In the genomic region with DNA sequence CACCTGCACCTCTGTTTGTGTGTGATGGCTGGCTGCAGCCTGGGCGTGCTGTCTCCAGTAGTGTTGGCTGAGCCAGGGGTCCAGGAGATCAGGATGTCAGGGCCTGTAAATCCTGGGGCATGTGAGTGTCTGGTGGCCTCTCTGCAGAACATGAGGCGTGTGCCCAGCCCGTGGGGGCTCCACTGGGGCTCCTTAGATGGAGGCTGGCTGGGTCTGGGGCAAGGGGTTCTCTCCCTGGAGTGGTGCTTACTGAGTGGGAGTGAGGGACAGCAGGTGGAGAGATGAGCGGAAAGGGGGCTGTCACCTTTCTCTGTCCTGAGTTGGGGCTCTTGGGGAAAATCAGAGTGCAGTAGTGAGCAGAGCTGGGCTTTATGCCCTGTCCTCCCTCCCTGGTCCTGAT, we compare ENCODE assay signal across 15 cellular contexts.
A peak's percentile ranks its signal among the peaks of the same experiment; 100 is the strongest.
DNase-seq lines count a peak whose midpoint lies in the region; ATAC-seq and TF ChIP-seq lines count a peak whose summit lies in the region.
"Had no signal": no experiment of that assay in that cellular context is flagged by ENCODE, and none has a peak within 500 bp of the region (broad histone marks: within the 10 kb centered on the region; RNA-seq: fewer than 3 reads in every experiment).

No MANE protein-coding gene starts in this region.

- no peak for TF ChIP-seq EP300 in sigmoid colon (IDR thresholded peaks at IDR 0.05)

- 89 to 91% methylated on average over 4 of the region's 4 CpGs for WGBS in heart right ventricle, 2 donors
- 86 to 94% methylated on average over 4 of the region's 4 CpGs for WGBS in sigmoid colon, 2 donors
- WGBS in smooth muscle cell (ENCODE audit: low lambda C conversion rate): 85% methylated on average over 4 of the region's 4 CpGs

- H2AFZ ChIP-seq in smooth muscle cell (ENCODE audit: low read depth): no peak overlapping the region

- H3K4me2 ChIP-seq in smooth muscle cell: no peak overlapping the region
- H3K4me2 ChIP-seq: BLaER1 treated with 17β-estradiol and CSF1 and Interleukin-3, amounts not matched to agents 10 nM and 100 nM had no signal

- peaks cover 45% of the 10 kb centered on the region for H3K4me1 Mint-ChIP-seq in T-helper 2 cell treated with Interferon-gamma antibody and Interleukin-4, amounts not matched to agents 5 μg/mL and 100 μg/mL, for 36 hours (ENCODE audit: low read depth)

- H3K79me2 ChIP-seq in smooth muscle cell (ENCODE audit: low read depth): no peaks in the 10 kb centered on the region

- no peaks in the 10 kb centered on the region for H3F3A ChIP-seq in smooth muscle cell (ENCODE audit: low read depth)

- H3K4me3 ChIP-seq in right atrium auricular region (no peak overlapping the region), heart right ventricle (no peak overlapping the region), sigmoid colon (no peak overlapping the region), vagina (no peak overlapping the region), colonic mucosa (no peak overlapping the region), smooth muscle cell (no peak overlapping the region)
- H3K4me3 ChIP-seq: BLaER1 treated with 17β-estradiol and CSF1 and Interleukin-3, amounts not matched to agents 10 nM and 100 nM had no signal

- H3K36me3 ChIP-seq in right atrium auricular region: no peaks in the 10 kb centered on the region
- no peaks in the 10 kb centered on the region for H3K36me3 ChIP-seq in heart right ventricle
- no peaks in the 10 kb centered on the region for H3K36me3 ChIP-seq in sigmoid colon
- no peaks in the 10 kb centered on the region for H3K36me3 ChIP-seq in vagina
- no peaks in the 10 kb centered on the region for H3K36me3 ChIP-seq in colonic mucosa
- H3K36me3 ChIP-seq in smooth muscle cell (ENCODE audit: low read depth): no peaks in the 10 kb centered on the region
- H3K36me3 ChIP-seq: BLaER1 treated with 17β-estradiol and CSF1 and Interleukin-3, amounts not matched to agents 10 nM and 100 nM had no signal

- H3K9ac ChIP-seq in colonic mucosa (ENCODE audit: low read depth in 2 of 2, low read length in 2 of 2) (no peak overlapping the region), smooth muscle cell (ENCODE audit: low read depth) (no peak overlapping the region)
- H3K9ac ChIP-seq: BLaER1 treated with 17β-estradiol and CSF1 and Interleukin-3, amounts not matched to agents 10 nM and 100 nM had no signal

- peaks cover 20% of the 10 kb centered on the region for H3K27me3 Mint-ChIP-seq in T-helper 2 cell treated with Interferon-gamma antibody and Interleukin-4, amounts not matched to agents 5 μg/mL and 100 μg/mL, for 36 hours (ENCODE audit: low read depth)

- no peak for TF ChIP-seq POLR2A in sigmoid colon (IDR thresholded peaks at IDR 0.05)
- no peak for TF ChIP-seq POLR2A in vagina (IDR thresholded peaks at IDR 0.05)

- H3K36me3 Mint-ChIP-seq in T-helper 2 cell treated with Interferon-gamma antibody and Interleukin-4, amounts not matched to agents 5 μg/mL and 100 μg/mL, for 36 hours (ENCODE audit: low read depth): peaks cover 2% of the 10 kb centered on the region
- H3K36me3 Mint-ChIP-seq: CD4-positive, CD25-positive, alpha-beta regulatory T cell had no signal

- H3K27ac Mint-ChIP-seq in T-helper 2 cell treated with Interferon-gamma antibody and Interleukin-4, amounts not matched to agents 5 μg/mL and 100 μg/mL, for 36 hours: peak overlapping the region; percentile 81
- H3K27ac Mint-ChIP-seq: CD4-positive, CD25-positive, alpha-beta regulatory T cell; HFFc6 had no signal

- intact Hi-C loops in heart right ventricle (cut with DNase I) (no loop called here), sigmoid colon (cut with DNase I) (no loop called here), vagina (cut with DNase I) (no loop called here), colonic mucosa (cut with DNase I) (no loop called here)

- DNase-seq in T-helper 2 cell treated with Interferon-gamma antibody and Interleukin-4, amounts not matched to agents 5 μg/mL and 100 μg/mL, for 36 hours (ENCODE audit: low spot score): no peak
- DNase-seq in T-helper 2 cell: no peak
- peak; percentile 44 for DNase-seq in right atrium auricular region (ENCODE audit: low spot score)
- no peak for DNase-seq in heart right ventricle
- peak; percentile 38 for DNase-seq in sigmoid colon
- DNase-seq in vagina (ENCODE audit: extremely low spot score in 2 of 2): peak; percentile 56 to 89
- DNase-seq in colonic mucosa: no peak
- DNase-seq in smooth muscle cell (lab: John Stamatoyannopoulos, UW; ENCODE audit: unreplicated experiment): no peak
- DNase-seq: DMS53, GOT3, HCEC 1CT, HFFc6 had no signal

- H3K27me3 ChIP-seq in right atrium auricular region (no peaks in the 10 kb centered on the region), heart right ventricle (peaks cover 0 to 10% (median 3%) of the 10 kb centered on the region in 7 donors), sigmoid colon (no peaks in the 10 kb centered on the region), vagina (no peaks in the 10 kb centered on the region), colonic mucosa (no peaks in the 10 kb centered on the region), smooth muscle cell (ENCODE audit: low read depth) (peaks cover 43% of the 10 kb centered on the region)
- H3K27me3 ChIP-seq: BLaER1 treated with 17β-estradiol and CSF1 and Interleukin-3, amounts not matched to agents 10 nM and 100 nM had no signal

- no peak overlapping the region for H3K27ac ChIP-seq in right atrium auricular region
- no peak overlapping the region for H3K27ac ChIP-seq in heart right ventricle
- no peak overlapping the region for H3K27ac ChIP-seq in sigmoid colon
- no peak overlapping the region for H3K27ac ChIP-seq in vagina
- H3K27ac ChIP-seq in colonic mucosa: no peak overlapping the region
- no peak overlapping the region for H3K27ac ChIP-seq in smooth muscle cell (ENCODE audit: low read depth)
- H3K27ac ChIP-seq: 22Rv1; BLaER1 treated with 17β-estradiol and CSF1 and Interleukin-3, amounts not matched to agents 10 nM and 100 nM had no signal

- H3K4me1 ChIP-seq in right atrium auricular region: peaks cover 0 to 5% of the 10 kb centered on the region in 2 donors
- H3K4me1 ChIP-seq in heart right ventricle: no peaks in the 10 kb centered on the region
- no peaks in the 10 kb centered on the region for H3K4me1 ChIP-seq in sigmoid colon
- H3K4me1 ChIP-seq in vagina: no peaks in the 10 kb centered on the region
- H3K4me1 ChIP-seq in colonic mucosa: no peaks in the 10 kb centered on the region
- no peaks in the 10 kb centered on the region for H3K4me1 ChIP-seq in smooth muscle cell (ENCODE audit: low read depth)

- H3K4me3 Mint-ChIP-seq in T-helper 2 cell treated with Interferon-gamma antibody and Interleukin-4, amounts not matched to agents 5 μg/mL and 100 μg/mL, for 36 hours: peak overlapping the region; percentile 72
- H3K4me3 Mint-ChIP-seq: CD4-positive, CD25-positive, alpha-beta regulatory T cell; HFFc6 had no signal

- TF ChIP-seq CTCF in right atrium auricular region (IDR thresholded peaks at IDR 0.05) (no peak), heart right ventricle (IDR thresholded peaks at IDR 0.05) (no peak), sigmoid colon (IDR thresholded peaks at IDR 0.05) (no peak), vagina (IDR thresholded peaks at IDR 0.05) (no peak), colonic mucosa (IDR thresholded peaks at IDR 0.05) (no peak), smooth muscle cell (IDR thresholded peaks at IDR 0.05; ENCODE audit: borderline replicate concordance, insufficient read depth, poor library complexity, severe bottlenecking) (no peak)

- no peaks in the 10 kb centered on the region for H4K20me1 ChIP-seq in smooth muscle cell (ENCODE audit: low read depth)
- H4K20me1 ChIP-seq: BLaER1 treated with 17β-estradiol and CSF1 and Interleukin-3, amounts not matched to agents 10 nM and 100 nM had no signal

- peaks cover 4% of the 10 kb centered on the region for H3K9me3 Mint-ChIP-seq in T-helper 2 cell treated with Interferon-gamma antibody and Interleukin-4, amounts not matched to agents 5 μg/mL and 100 μg/mL, for 36 hours
- H3K9me3 Mint-ChIP-seq: CD4-positive, CD25-positive, alpha-beta regulatory T cell; HFFc6 had no signal

- ATAC-seq in heart right ventricle: no peak

- H3K9me3 ChIP-seq in right atrium auricular region: no peaks in the 10 kb centered on the region
- H3K9me3 ChIP-seq in heart right ventricle: no peaks in the 10 kb centered on the region
- no peaks in the 10 kb centered on the region for H3K9me3 ChIP-seq in sigmoid colon
- H3K9me3 ChIP-seq in vagina: no peaks in the 10 kb centered on the region
- H3K9me3 ChIP-seq in colonic mucosa: no peaks in the 10 kb centered on the region
- no peaks in the 10 kb centered on the region for H3K9me3 ChIP-seq in smooth muscle cell (replicated peaks; ENCODE audit: low read depth)
- H3K9me3 ChIP-seq: BLaER1 treated with 17β-estradiol and CSF1 and Interleukin-3, amounts not matched to agents 10 nM and 100 nM had no signal

Comparison
In these comparisons a context has a peak if more than half of its experiments do, and no peak if none do; other contexts are left out.
1. DNase-seq: peak in right atrium auricular region (single experiment), sigmoid colon (single experiment) and vagina (2 of 2); none in T-helper 2 cell treated with Interferon-gamma antibody and Interleukin-4, amounts not matched to agents 5 μg/mL and 100 μg/mL, for 36 hours (single experiment), T-helper 2 cell (0 of 5), heart right ventricle (0 of 2), colonic mucosa (single experiment) and smooth muscle cell (single experiment).